Comparison of ENCODE assay signal across 16 cellular contexts in the genomic region with DNA sequence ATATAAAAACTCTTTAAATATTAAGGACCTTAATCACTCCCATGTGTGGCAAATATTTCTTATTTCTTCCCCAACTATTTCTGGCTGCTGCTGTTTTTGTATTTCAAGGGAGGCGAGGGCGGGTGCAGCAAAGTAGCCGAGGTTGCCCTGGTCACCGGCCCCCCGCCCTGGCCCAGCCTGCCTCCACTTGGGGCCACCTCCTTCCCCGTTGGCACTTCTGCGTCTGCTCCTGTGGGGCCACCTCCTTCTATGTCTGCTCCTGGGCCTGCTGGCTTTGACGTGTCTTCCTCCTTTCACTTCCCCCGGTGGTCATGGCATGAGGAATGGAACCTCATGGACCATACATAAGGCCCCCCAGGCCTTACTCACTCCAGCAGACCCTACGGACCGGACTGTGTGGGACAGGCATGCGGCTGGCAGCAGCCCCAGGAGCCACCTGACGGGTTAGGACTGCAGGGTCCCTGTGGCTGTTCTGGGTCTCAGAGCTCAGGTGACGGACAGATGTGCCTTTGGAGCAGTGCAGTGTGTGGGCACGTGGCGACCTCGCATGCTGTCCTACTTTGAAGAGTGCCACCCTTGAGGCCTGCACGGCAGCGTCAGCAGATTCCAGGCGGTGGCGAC. TPM values are rescaled to one million over a fixed set of nuclear protein-coding genes. Genes with fewer than 3 reads are reported as not detected.
A peak's percentile ranks its signal among the peaks of the same experiment; 100 is the strongest.
DNase-seq lines count a peak whose midpoint lies in the region; ATAC-seq, FAIRE-seq and TF ChIP-seq lines count a peak whose summit lies in the region.
"Had no signal": no experiment of that assay in that cellular context is flagged by ENCODE, and none has a peak within 500 bp of the region (broad histone marks: within the 10 kb centered on the region; RNA-seq: fewer than 3 reads in every experiment).

No MANE protein-coding gene starts in this region.

- H3K18ac ChIP-seq in H1 (ENCODE audit: extremely low read depth, low read length) = no peak overlapping the region

- H4K20me1 ChIP-seq in H1 (replicated peaks in 1 of 2; ENCODE audit: control insufficient read depth in 1 of 2, insufficient read depth in 2 of 2, low read length in 2 of 2) = peaks cover 0 to 3% of the 10 kb centered on the region in 2 experiments

- H3K79me2 ChIP-seq in H1 (ENCODE audit: control insufficient read depth in 1 of 2, insufficient read depth in 2 of 2, low read length in 2 of 2) = no peaks in the 10 kb centered on the region

- peaks cover 2 to 19% (median 7%) of the 10 kb centered on the region in 5 donors for H3K27me3 Mint-ChIP-seq in naive thymus-derived CD4-positive, alpha-beta T cell

- TF ChIP-seq CTCF in HL-60 (IDR thresholded peaks at IDR 0.05; ENCODE audit: insufficient read depth, low read length) (no peak), H1 (IDR thresholded peaks at IDR 0.05; ENCODE audit: control extremely low read depth in 1 of 3, insufficient read depth in 1 of 3, low read depth in 1 of 3, low read length in 3 of 3) (no peak)

- H3K4ac ChIP-seq in H1 (replicated peaks; ENCODE audit: insufficient read length, low read depth, low read length) = no peak overlapping the region

- no peak overlapping the region for H4K91ac ChIP-seq in H1 (replicated peaks; ENCODE audit: insufficient read length, low read length)

- H3K4me3 ChIP-seq in HL-60 (replicated peaks; ENCODE audit: insufficient read depth, low read length) (no peak overlapping the region), H1 (ENCODE audit: extremely low read depth in 1 of 4, insufficient read depth in 2 of 4, low read depth in 3 of 4, low read length in 4 of 4) (no peak overlapping the region)
- no peak overlapping the region for H3K4me3 ChIP-seq in naive thymus-derived CD4-positive, alpha-beta T cell (ENCODE audit: low read length)
- H3K4me3 ChIP-seq: HAP-1, uterus had no signal

- H3K23me2 ChIP-seq in H1 (ENCODE audit: low read depth, low read length) = no peaks in the 10 kb centered on the region; the same call in 1 of the 2 replicates

- peak; percentile 13 for ATAC-seq in naive thymus-derived CD4-positive, alpha-beta T cell
- no peak for ATAC-seq in HG02588 (IDR thresholded peaks at IDR 0.05; ENCODE audit: unreplicated experiment)

- peaks cover 0 to 4% (median 0%) of the 10 kb centered on the region in 11 donors for H3K9me3 Mint-ChIP-seq in naive thymus-derived CD4-positive, alpha-beta T cell

- H3K9ac ChIP-seq in H1 (replicated peaks in 1 of 4; ENCODE audit: extremely low read depth in 1 of 4, low read depth in 3 of 4, low read length in 3 of 4) = no peak overlapping the region

- peak overlapping the region; percentile 40 for H3K27ac ChIP-seq in HL-60 (replicated peaks)
- H3K27ac ChIP-seq in H1 (ENCODE audit: low read depth, low read length) = no peak overlapping the region
- H3K27ac ChIP-seq in naive thymus-derived CD4-positive, alpha-beta T cell (ENCODE audit: low read depth, low read length) = no peak overlapping the region
- H3K27ac ChIP-seq: uterus had no signal

- peaks cover 12 to 60% (median 34%) of the 10 kb centered on the region in 7 donors for H3K4me1 Mint-ChIP-seq in naive thymus-derived CD4-positive, alpha-beta T cell

- H3K36me3 Mint-ChIP-seq in naive thymus-derived CD4-positive, alpha-beta T cell = peaks cover 0 to 4% (median 0%) of the 10 kb centered on the region in 5 donors

- peak overlapping the region in 2 of 10 donors; percentile 38 to 41 for H3K4me3 Mint-ChIP-seq in naive thymus-derived CD4-positive, alpha-beta T cell

- peaks cover 0 to 2% (median under 1%) of the 10 kb centered on the region in 4 experiments; a peak in 3 of 7 replicates for H3K4me1 ChIP-seq in H1 (replicated peaks in 1 of 4; ENCODE audit: control insufficient read depth in 3 of 4, insufficient read depth in 4 of 4, low read length in 3 of 4)
- peaks cover 15 to 27% of the 10 kb centered on the region in 2 donors for H3K4me1 ChIP-seq in naive thymus-derived CD4-positive, alpha-beta T cell (ENCODE audit: control insufficient read depth in 2 of 2, insufficient read depth in 2 of 2, low read length in 2 of 2)
- H3K4me1 ChIP-seq: uterus had no signal

- H4K8ac ChIP-seq in H1 (ENCODE audit: extremely low read depth, insufficient read depth, low read length) = peak overlapping the region; percentile 79; the same call in 1 of the 2 replicates

- H3K27ac Mint-ChIP-seq in naive thymus-derived CD4-positive, alpha-beta T cell = peak overlapping the region in 5 of 9 donors; percentile 1 to 86 (median 53)
- H3K27ac Mint-ChIP-seq: progenitor cell of endocrine pancreas had no signal

- CTCF ChIA-PET in H1 (lab: Charles Lee; ENCODE audit: partially characterized antibody) = interaction anchor here (0.6 to 4.1 kb wide), 4 partner anchors 12 to 418 kb away, joined by 3 to 19 read pairs (median 3); a partner anchor contains a TSS
- CTCF ChIA-PET in naive thymus-derived CD4-positive, alpha-beta T cell (lab: Charles Lee) = no interaction called here

- no peak overlapping the region for H2BK12ac ChIP-seq in H1 (ENCODE audit: low read depth, low read length)

- no peak overlapping the region for H4K5ac ChIP-seq in H1 (ENCODE audit: insufficient read length, low read depth, low read length)

- peaks cover 0 to 9% (median 3%) of the 10 kb centered on the region in 4 experiments; a peak in 3 of 8 replicates for H3K36me3 ChIP-seq in H1 (ENCODE audit: control insufficient read depth in 2 of 4, insufficient read depth in 4 of 4, low read length in 3 of 4)
- no peaks in the 10 kb centered on the region for H3K36me3 ChIP-seq in naive thymus-derived CD4-positive, alpha-beta T cell (ENCODE audit: control insufficient read depth in 2 of 3, insufficient read depth in 3 of 3, low read length in 3 of 3)
- H3K36me3 ChIP-seq: uterus had no signal

- H2BK5ac ChIP-seq in H1 (ENCODE audit: low read depth, low read length) = no peak overlapping the region

- no peak overlapping the region for H3K14ac ChIP-seq in H1 (ENCODE audit: insufficient read length)

- H2AFZ ChIP-seq in H1 (ENCODE audit: low read length) = no peak overlapping the region

- peak; percentile 57 for DNase-seq in AG20443 (ENCODE audit: low spot score)
- peak in 1 of 2 experiments; percentile 65 for DNase-seq in HL-60 (ENCODE audit: low read depth in 1 of 2, low spot score in 1 of 2)
- DNase-seq in H1 (ENCODE audit: low read depth in 1 of 2, low spot score in 2 of 2) = no peak
- DNase-seq in naive thymus-derived CD4-positive, alpha-beta T cell = peak in 1 of 9 donors; percentile 11
- no peak for DNase-seq in NCI-H1436 treated with DMSO at 0.1 percent for 48 hours (lab: John Stamatoyannopoulos, UW)
- no peak for DNase-seq in T-helper 9 cell
- DNase-seq in NCI-H1092 (lab: John Stamatoyannopoulos, UW) = no peak
- DNase-seq: activated CD4-positive, CD25-positive, alpha-beta regulatory T cell treated with anti-CD3 and anti-CD28 coated beads, Interleukin-2, amount 50 U/mL, for 72 hours; activated T-cell treated with anti-CD3 and anti-CD28 coated beads, Interleukin-2, amount 50 U/mL, for 48 hours; NK-92 treated with Interleukin-12 subunit alpha and Interleukin-12 subunit beta, amount 100 ng/mL, for 24 hours; uterus had no signal

- H3K9me3 ChIP-seq in H1 (ENCODE audit: insufficient read depth in 2 of 2, low read depth in 1 of 2, low read length in 1 of 2) = no peaks in the 10 kb centered on the region
- H3K9me3 ChIP-seq in naive thymus-derived CD4-positive, alpha-beta T cell (ENCODE audit: control insufficient read depth in 2 of 3, low read length in 3 of 3) = no peaks in the 10 kb centered on the region
- H3K9me3 ChIP-seq: HAP-1, uterus had no signal

- no peak for TF ChIP-seq EP300 in H1 (IDR thresholded peaks at IDR 0.05; ENCODE audit: borderline replicate concordance in 1 of 2, low read depth in 2 of 2, low read length in 2 of 2)

- no peak overlapping the region for H2AK5ac ChIP-seq in H1 (ENCODE audit: low read depth, low read length)

- TF ChIP-seq RAD21 in H1 (IDR thresholded peaks at IDR 0.05 in 1 of 2, conservative IDR thresholded peaks at IDR 0.05 in 1 of 2; ENCODE audit: low read depth in 2 of 2, low read length in 2 of 2) = no peak

- no peak overlapping the region for H2BK15ac ChIP-seq in H1 (ENCODE audit: low read length)

- WGBS in H1 (ENCODE audit: extremely low coverage in 1 of 2, insufficient coverage in 1 of 2, insufficient read length in 1 of 2, insufficient replicate concordance in 2 of 2, low coverage in 1 of 2, low lambda C conversion rate in 2 of 2, missing lambda C conversion rate in 1 of 2), 2 experiments = 97% methylated on average over 21 of the region's 21 CpGs; no CpG with 5 or more reads in 1 of the 2 experiments

- H3K23ac ChIP-seq in H1 (ENCODE audit: insufficient read length) = no peak overlapping the region

- H3K4me2 ChIP-seq in H1 (ENCODE audit: insufficient read depth in 1 of 2, low read depth in 2 of 2, low read length in 2 of 2) = no peak overlapping the region

- no peak overlapping the region for H3K56ac ChIP-seq in H1 (replicated peaks; ENCODE audit: insufficient read length, low read depth, low read length)

- no peak for TF ChIP-seq POLR2A in H1 (IDR thresholded peaks at IDR 0.05; ENCODE audit: control extremely low read depth in 1 of 2, low read depth in 2 of 2, low read length in 2 of 2)

- POLR2A ChIA-PET in H1 (lab: Charles Lee; ENCODE audit: partially characterized antibody) = interaction anchor here (0.5 to 1.3 kb wide), 2 partner anchors 24 to 185 kb away, joined by 3 to 4 read pairs; a partner anchor contains a TSS
- POLR2A ChIA-PET in naive thymus-derived CD4-positive, alpha-beta T cell (lab: Charles Lee) = interaction anchor here (1.0 kb wide), 1 partner anchor 14 kb away, joined by 3 read pairs; no protein-coding TSS in a partner anchor

- H2BK120ac ChIP-seq in H1 (replicated peaks; ENCODE audit: low read depth, low read length) = no peak overlapping the region

- no peaks in the 10 kb centered on the region for H3K79me1 ChIP-seq in H1 (ENCODE audit: low read depth, low read length)

- H3K27me3 ChIP-seq in HL-60 (ENCODE audit: insufficient read depth, poor library complexity, severe bottlenecking) = no peaks in the 10 kb centered on the region
- no peaks in the 10 kb centered on the region for H3K27me3 ChIP-seq in H1 (replicated peaks in 1 of 4; ENCODE audit: control insufficient read depth in 3 of 4, extremely low read depth in 1 of 4, insufficient read depth in 3 of 4, low read length in 3 of 4)
- H3K27me3 ChIP-seq in naive thymus-derived CD4-positive, alpha-beta T cell (ENCODE audit: control insufficient read depth in 2 of 2, insufficient read depth in 2 of 2, low read length in 2 of 2) = no peaks in the 10 kb centered on the region

- no peak overlapping the region for H2BK20ac ChIP-seq in H1 (ENCODE audit: low read length)

- FAIRE-seq in H1 (lab: Jason Lieb, UNC) = no peak

- intact Hi-C loops in naive thymus-derived CD4-positive, alpha-beta T cell (cut with micrococcal nuclease) = no loop called here

RNA-seq across cellular contexts. Expression of a gene that starts 5.8 kb away (rescaled TPM):
- total RNA-seq in H1 (2021; fragmentation: NEBNext Ultra II Directional; extraction: Animal tissue kit (Norgen Biotek cat#: 25700)) = 0.33 and 0.48 TPM in 2 replicates
- 0.51 and 1.1 TPM in 2 replicates for polyA plus RNA-seq in H1 (2011; rRNA removed)
- polyA plus RNA-seq in H1 (2011; cell fraction: cytosol; rRNA removed) = 0.69 TPM
- polyA plus RNA-seq in H1 (2011; cell fraction: nucleus; rRNA removed) = 6.1 TPM
- 0.39 to 1.0 TPM (median 0.86 TPM) in 4 replicates for polyA plus RNA-seq in H1 (2012, experiment 1 of 2)
- 0.30 TPM for polyA plus RNA-seq in H1 (2012, experiment 2 of 2)
- polyA plus RNA-seq in H1 (2013, experiment 1 of 2) = 0.45 TPM
- polyA plus RNA-seq in H1 (2013, experiment 2 of 2) = 0.40 TPM
- 0.12 TPM in 1 of 2 replicates, not detected in the other for polyA minus RNA-seq in H1 (2011; rRNA and poly(A)+ RNA removed)
- not detected for polyA minus RNA-seq in H1 (2011; cell fraction: cytosol; rRNA and poly(A)+ RNA removed)
- 0.40 TPM for polyA minus RNA-seq in H1 (2011; cell fraction: nucleus; rRNA and poly(A)+ RNA removed)
- total RNA-seq in naive thymus-derived CD4-positive, alpha-beta T cell = not detected
- polyA plus RNA-seq in naive thymus-derived CD4-positive, alpha-beta T cell = not detected

RNA-seq across cellular contexts. Expression of a gene that starts 12.2 kb away (rescaled TPM):
- 55.5 and 56.7 TPM in 2 replicates for total RNA-seq in H1 (2021; fragmentation: NEBNext Ultra II Directional; extraction: Animal tissue kit (Norgen Biotek cat#: 25700))
- 65.1 and 90.8 TPM in 2 replicates for polyA plus RNA-seq in H1 (2011; rRNA removed)
- polyA plus RNA-seq in H1 (2011; cell fraction: cytosol; rRNA removed) = 65.8 TPM
- polyA plus RNA-seq in H1 (2011; cell fraction: nucleus; rRNA removed) = 223 TPM
- polyA plus RNA-seq in H1 (2012, experiment 1 of 2) = 31.7 to 60.6 TPM (median 47.9 TPM) in 4 replicates
- 42.0 TPM for polyA plus RNA-seq in H1 (2012, experiment 2 of 2)
- polyA plus RNA-seq in H1 (2013, experiment 1 of 2) = 39.5 TPM
- 37.5 TPM for polyA plus RNA-seq in H1 (2013, experiment 2 of 2)
- polyA minus RNA-seq in H1 (2011; rRNA and poly(A)+ RNA removed) = 23.1 and 28.8 TPM in 2 replicates
- 32.0 TPM for polyA minus RNA-seq in H1 (2011; cell fraction: cytosol; rRNA and poly(A)+ RNA removed)
- 41.2 TPM for polyA minus RNA-seq in H1 (2011; cell fraction: nucleus; rRNA and poly(A)+ RNA removed)
- total RNA-seq in naive thymus-derived CD4-positive, alpha-beta T cell = 10 to 100 TPM; 22.9 to 92.0 (median 57.3) TPM
- 10 to 100 TPM; 10.9 to 21.4 TPM for polyA plus RNA-seq in naive thymus-derived CD4-positive, alpha-beta T cell

RNA-seq across cellular contexts. Expression of a gene that starts 23.8 kb away (rescaled TPM):
- total RNA-seq in H1 (2021; fragmentation: NEBNext Ultra II Directional; extraction: Animal tissue kit (Norgen Biotek cat#: 25700)) = 0.34 and 0.55 TPM in 2 replicates
- 0.91 and 1.5 TPM in 2 replicates for polyA plus RNA-seq in H1 (2011; rRNA removed)
- 1.3 TPM for polyA plus RNA-seq in H1 (2011; cell fraction: cytosol; rRNA removed)
- 4.7 TPM for polyA plus RNA-seq in H1 (2011; cell fraction: nucleus; rRNA removed)
- polyA plus RNA-seq in H1 (2012, experiment 1 of 2) = 0.41 to 1.2 TPM (median 0.88 TPM) in 4 replicates
- 0.25 TPM for polyA plus RNA-seq in H1 (2012, experiment 2 of 2)
- 0.53 TPM for polyA plus RNA-seq in H1 (2013, experiment 1 of 2)
- polyA plus RNA-seq in H1 (2013, experiment 2 of 2) = 0.44 TPM
- polyA minus RNA-seq in H1 (2011; rRNA and poly(A)+ RNA removed) = not detected in 2 replicates
- 0.81 TPM for polyA minus RNA-seq in H1 (2011; cell fraction: cytosol; rRNA and poly(A)+ RNA removed)
- polyA minus RNA-seq in H1 (2011; cell fraction: nucleus; rRNA and poly(A)+ RNA removed) = 1.5 TPM
- total RNA-seq in naive thymus-derived CD4-positive, alpha-beta T cell = 10 to 100 TPM in 2 of 5 experiments, 1 to 10 TPM in 2, under 1 TPM in 1; 0.94 to 11.1 (median 6.0) TPM
- 1 to 10 TPM in 1 of 2 donors, under 1 TPM in 1; 0.73 to 2.6 TPM for polyA plus RNA-seq in naive thymus-derived CD4-positive, alpha-beta T cell
- total RNA-seq: fibroblast of villous mesenchyme, G401 had no signal

RNA-seq across cellular contexts. Expression of a gene that starts 24.0 kb away (rescaled TPM):
- total RNA-seq in H1 (2021; fragmentation: NEBNext Ultra II Directional; extraction: Animal tissue kit (Norgen Biotek cat#: 25700)) = 7.0 and 7.2 TPM in 2 replicates
- 9.4 and 12.7 TPM in 2 replicates for polyA plus RNA-seq in H1 (2011; rRNA removed)
- 11.1 TPM for polyA plus RNA-seq in H1 (2011; cell fraction: cytosol; rRNA removed)
- 40.6 TPM for polyA plus RNA-seq in H1 (2011; cell fraction: nucleus; rRNA removed)
- polyA plus RNA-seq in H1 (2012, experiment 1 of 2) = 4.4 to 11.7 TPM (median 10.6 TPM) in 4 replicates
- 6.7 TPM for polyA plus RNA-seq in H1 (2012, experiment 2 of 2)
- 5.3 TPM for polyA plus RNA-seq in H1 (2013, experiment 1 of 2)
- 4.9 TPM for polyA plus RNA-seq in H1 (2013, experiment 2 of 2)
- 2.7 and 6.9 TPM in 2 replicates for polyA minus RNA-seq in H1 (2011; rRNA and poly(A)+ RNA removed)
- polyA minus RNA-seq in H1 (2011; cell fraction: cytosol; rRNA and poly(A)+ RNA removed) = 6.4 TPM
- polyA minus RNA-seq in H1 (2011; cell fraction: nucleus; rRNA and poly(A)+ RNA removed) = 11.7 TPM
- total RNA-seq in naive thymus-derived CD4-positive, alpha-beta T cell = 10 to 100 TPM; 11.7 to 27.2 (median 24.7) TPM
- polyA plus RNA-seq in naive thymus-derived CD4-positive, alpha-beta T cell = 1 to 10 TPM; 3.5 to 7.6 TPM
